14 cellular contexts compared by ENCODE assay signal in genomic region chr18:55220523-55220922, GRCh38.
DNase-seq lines count a peak whose midpoint lies in the region; ATAC-seq lines count a peak whose summit lies in the region.
"Had no signal": no experiment of that assay in that cellular context is flagged by ENCODE, and none has a peak within 500 bp of the region (broad histone marks: within the 10 kb centered on the region; RNA-seq: fewer than 3 reads in every experiment).

No MANE protein-coding gene starts in this region.

- H3K9ac ChIP-seq in trophoblast cell (ENCODE audit: low read length): no peak overlapping the region

- no peak overlapping the region for H3K27ac ChIP-seq in trophoblast cell (ENCODE audit: low read depth, low read length)
- H3K27ac ChIP-seq: epithelial cell of prostate, HL-60, left lung, thoracic aorta had no signal

- no peak overlapping the region for H2AK5ac ChIP-seq in trophoblast cell (ENCODE audit: low read length)

- DNase-seq in fibroblast of peridontal ligament (ENCODE audit: extremely low read depth) (peak; percentile 25), kidney glomerular epithelial cell (lab: John Stamatoyannopoulos, UW) (no peak), NCI-H1092 treated with DMSO at 0.1 percent for 48 hours (lab: John Stamatoyannopoulos, UW) (no peak), NCI-H1436 (lab: John Stamatoyannopoulos, UW) (no peak), trophoblast cell (no peak)
- DNase-seq: activated naive CD8-positive, alpha-beta T cell treated with anti-CD3 and anti-CD28 coated beads for 36 hours; left lung; stimulated activated CD4-positive, alpha-beta T cell treated with anti-CD3 and anti-CD28 coated beads, Interleukin-15, amount 100 ng/mL, for 24 hours had no signal

- ATAC-seq in GM18508 (IDR thresholded peaks at IDR 0.05; ENCODE audit: insufficient read depth, unreplicated experiment) (peak; percentile 88), GM21515 (IDR thresholded peaks at IDR 0.05; ENCODE audit: unreplicated experiment) (peak; percentile 81), HG03196 (IDR thresholded peaks at IDR 0.05; ENCODE audit: unreplicated experiment) (peak; percentile 75)
- ATAC-seq: left lung had no signal

- no peak overlapping the region for H3K23ac ChIP-seq in trophoblast cell (ENCODE audit: low read length)

- H3K79me1 ChIP-seq in trophoblast cell (ENCODE audit: low read length): no peaks in the 10 kb centered on the region

- H4K91ac ChIP-seq in trophoblast cell (ENCODE audit: low read depth, low read length): no peak overlapping the region

- no peaks in the 10 kb centered on the region for H3K79me2 ChIP-seq in trophoblast cell (ENCODE audit: control insufficient read depth, insufficient read depth, low read length, poor library complexity)

- H2BK12ac ChIP-seq in trophoblast cell (ENCODE audit: low read length): no peak overlapping the region

- no CpG with 5 or more reads among the region's 1 CpG for WGBS in trophoblast cell (ENCODE audit: extremely low coverage, insufficient coverage, insufficient read length)

- no peak overlapping the region for H4K12ac ChIP-seq in trophoblast cell (ENCODE audit: low read depth, low read length)

- H2AFZ ChIP-seq in trophoblast cell (ENCODE audit: insufficient read depth, low read length, poor library complexity): no peak overlapping the region

- no peaks in the 10 kb centered on the region for H3K4me1 ChIP-seq in trophoblast cell (ENCODE audit: control insufficient read depth in 1 of 2, insufficient read depth in 2 of 2, low read length in 2 of 2)
- H3K4me1 ChIP-seq: left lung had no signal

- H4K8ac ChIP-seq in trophoblast cell (ENCODE audit: low read depth, low read length): no peak overlapping the region

- no peak overlapping the region for H3K4me2 ChIP-seq in trophoblast cell (ENCODE audit: low read length)

- H3K4me3 ChIP-seq in trophoblast cell (ENCODE audit: low read depth, low read length): no peak overlapping the region
- H3K4me3 ChIP-seq: left lung, thoracic aorta had no signal

- no peak overlapping the region for H2BK120ac ChIP-seq in trophoblast cell (ENCODE audit: insufficient read depth, low read length, poor library complexity)

- no peak overlapping the region for H2BK5ac ChIP-seq in trophoblast cell (ENCODE audit: low read depth, low read length, poor library complexity)

- H3K9me3 ChIP-seq in trophoblast cell (ENCODE audit: insufficient read depth, low read depth, low read length): no peaks in the 10 kb centered on the region
- H3K9me3 ChIP-seq: left lung, thoracic aorta had no signal

- H3K4ac ChIP-seq in trophoblast cell (ENCODE audit: low read depth, low read length): no peak overlapping the region

- peaks cover 0 to 2% of the 10 kb centered on the region in 2 experiments for H3K36me3 ChIP-seq in trophoblast cell (ENCODE audit: control insufficient read depth in 1 of 2, insufficient read depth in 2 of 2, low read length in 2 of 2)
- H3K36me3 ChIP-seq: left lung, thoracic aorta had no signal

- H3K14ac ChIP-seq in trophoblast cell (ENCODE audit: low read length): no peak overlapping the region

- H3K27me3 ChIP-seq in trophoblast cell (ENCODE audit: insufficient read depth, low read length): no peaks in the 10 kb centered on the region
- H3K27me3 ChIP-seq: left lung had no signal

- H3K18ac ChIP-seq in trophoblast cell (ENCODE audit: low read length): no peak overlapping the region
